Comparison of ENCODE assay signal across 1 cellular context in genomic region chr5:38289457-38289856, GRCh38.
TF ChIP-seq lines count a peak whose summit lies in the region.

No MANE protein-coding gene starts in this region.

TF ChIP-seq in K562, 482 proteins besides CTCF, POLR2A, EP300 and RAD21 (continued from another document):
- TF ChIP-seq ZBTB33 (CRISPR knock-in tag; IDR thresholded peaks at IDR 0.05) (no peak), TGIF2 (CRISPR knock-in tag; IDR thresholded peaks at IDR 0.05) (no peak), NFYB (IDR thresholded peaks at IDR 0.05; ENCODE audit: extremely low read depth, insufficient read length) (peak; percentile 65), RBM17 (IDR thresholded peaks at IDR 0.05; ENCODE audit: borderline replicate concordance, low read depth, low read length) (no peak), CEBPG (CRISPR knock-in tag; IDR thresholded peaks at IDR 0.05) (no peak), CEBPG (tag; conservative IDR thresholded peaks at IDR 0.05 in 1 of 2, IDR thresholded peaks at IDR 0.05 in 1 of 2) (no peak), ZFP36 (IDR thresholded peaks at IDR 0.05; ENCODE audit: low read depth, low read length, partially characterized antibody) (no peak), ZNF785 (CRISPR knock-in tag; IDR thresholded peaks at IDR 0.05) (no peak), FOXJ3 (CRISPR knock-in tag; IDR thresholded peaks at IDR 0.05) (no peak), RAD51 (IDR thresholded peaks at IDR 0.05; ENCODE audit: borderline replicate concordance, low read depth) (peak; percentile 76), BRD9 (IDR thresholded peaks at IDR 0.05; ENCODE audit: low read depth, partially characterized antibody) (no peak), ZNF77 (CRISPR knock-in tag; IDR thresholded peaks at IDR 0.05) (no peak), SNRNP70 (optimal IDR thresholded peaks at IDR 0.05; ENCODE audit: low read depth, low read length) (no peak), KHSRP (IDR thresholded peaks at IDR 0.05) (no peak), MNT (conservative IDR thresholded peaks at IDR 0.05) (peak; percentile 43 to 47; a peak in 3 of 4 replicates), MTA3 (IDR thresholded peaks at IDR 0.05; ENCODE audit: borderline replicate concordance) (no peak), SRSF9 (IDR thresholded peaks at IDR 0.05; ENCODE audit: borderline replicate concordance, low read depth, low read length) (no peak)
- TF ChIP-seq, protein P1, sequence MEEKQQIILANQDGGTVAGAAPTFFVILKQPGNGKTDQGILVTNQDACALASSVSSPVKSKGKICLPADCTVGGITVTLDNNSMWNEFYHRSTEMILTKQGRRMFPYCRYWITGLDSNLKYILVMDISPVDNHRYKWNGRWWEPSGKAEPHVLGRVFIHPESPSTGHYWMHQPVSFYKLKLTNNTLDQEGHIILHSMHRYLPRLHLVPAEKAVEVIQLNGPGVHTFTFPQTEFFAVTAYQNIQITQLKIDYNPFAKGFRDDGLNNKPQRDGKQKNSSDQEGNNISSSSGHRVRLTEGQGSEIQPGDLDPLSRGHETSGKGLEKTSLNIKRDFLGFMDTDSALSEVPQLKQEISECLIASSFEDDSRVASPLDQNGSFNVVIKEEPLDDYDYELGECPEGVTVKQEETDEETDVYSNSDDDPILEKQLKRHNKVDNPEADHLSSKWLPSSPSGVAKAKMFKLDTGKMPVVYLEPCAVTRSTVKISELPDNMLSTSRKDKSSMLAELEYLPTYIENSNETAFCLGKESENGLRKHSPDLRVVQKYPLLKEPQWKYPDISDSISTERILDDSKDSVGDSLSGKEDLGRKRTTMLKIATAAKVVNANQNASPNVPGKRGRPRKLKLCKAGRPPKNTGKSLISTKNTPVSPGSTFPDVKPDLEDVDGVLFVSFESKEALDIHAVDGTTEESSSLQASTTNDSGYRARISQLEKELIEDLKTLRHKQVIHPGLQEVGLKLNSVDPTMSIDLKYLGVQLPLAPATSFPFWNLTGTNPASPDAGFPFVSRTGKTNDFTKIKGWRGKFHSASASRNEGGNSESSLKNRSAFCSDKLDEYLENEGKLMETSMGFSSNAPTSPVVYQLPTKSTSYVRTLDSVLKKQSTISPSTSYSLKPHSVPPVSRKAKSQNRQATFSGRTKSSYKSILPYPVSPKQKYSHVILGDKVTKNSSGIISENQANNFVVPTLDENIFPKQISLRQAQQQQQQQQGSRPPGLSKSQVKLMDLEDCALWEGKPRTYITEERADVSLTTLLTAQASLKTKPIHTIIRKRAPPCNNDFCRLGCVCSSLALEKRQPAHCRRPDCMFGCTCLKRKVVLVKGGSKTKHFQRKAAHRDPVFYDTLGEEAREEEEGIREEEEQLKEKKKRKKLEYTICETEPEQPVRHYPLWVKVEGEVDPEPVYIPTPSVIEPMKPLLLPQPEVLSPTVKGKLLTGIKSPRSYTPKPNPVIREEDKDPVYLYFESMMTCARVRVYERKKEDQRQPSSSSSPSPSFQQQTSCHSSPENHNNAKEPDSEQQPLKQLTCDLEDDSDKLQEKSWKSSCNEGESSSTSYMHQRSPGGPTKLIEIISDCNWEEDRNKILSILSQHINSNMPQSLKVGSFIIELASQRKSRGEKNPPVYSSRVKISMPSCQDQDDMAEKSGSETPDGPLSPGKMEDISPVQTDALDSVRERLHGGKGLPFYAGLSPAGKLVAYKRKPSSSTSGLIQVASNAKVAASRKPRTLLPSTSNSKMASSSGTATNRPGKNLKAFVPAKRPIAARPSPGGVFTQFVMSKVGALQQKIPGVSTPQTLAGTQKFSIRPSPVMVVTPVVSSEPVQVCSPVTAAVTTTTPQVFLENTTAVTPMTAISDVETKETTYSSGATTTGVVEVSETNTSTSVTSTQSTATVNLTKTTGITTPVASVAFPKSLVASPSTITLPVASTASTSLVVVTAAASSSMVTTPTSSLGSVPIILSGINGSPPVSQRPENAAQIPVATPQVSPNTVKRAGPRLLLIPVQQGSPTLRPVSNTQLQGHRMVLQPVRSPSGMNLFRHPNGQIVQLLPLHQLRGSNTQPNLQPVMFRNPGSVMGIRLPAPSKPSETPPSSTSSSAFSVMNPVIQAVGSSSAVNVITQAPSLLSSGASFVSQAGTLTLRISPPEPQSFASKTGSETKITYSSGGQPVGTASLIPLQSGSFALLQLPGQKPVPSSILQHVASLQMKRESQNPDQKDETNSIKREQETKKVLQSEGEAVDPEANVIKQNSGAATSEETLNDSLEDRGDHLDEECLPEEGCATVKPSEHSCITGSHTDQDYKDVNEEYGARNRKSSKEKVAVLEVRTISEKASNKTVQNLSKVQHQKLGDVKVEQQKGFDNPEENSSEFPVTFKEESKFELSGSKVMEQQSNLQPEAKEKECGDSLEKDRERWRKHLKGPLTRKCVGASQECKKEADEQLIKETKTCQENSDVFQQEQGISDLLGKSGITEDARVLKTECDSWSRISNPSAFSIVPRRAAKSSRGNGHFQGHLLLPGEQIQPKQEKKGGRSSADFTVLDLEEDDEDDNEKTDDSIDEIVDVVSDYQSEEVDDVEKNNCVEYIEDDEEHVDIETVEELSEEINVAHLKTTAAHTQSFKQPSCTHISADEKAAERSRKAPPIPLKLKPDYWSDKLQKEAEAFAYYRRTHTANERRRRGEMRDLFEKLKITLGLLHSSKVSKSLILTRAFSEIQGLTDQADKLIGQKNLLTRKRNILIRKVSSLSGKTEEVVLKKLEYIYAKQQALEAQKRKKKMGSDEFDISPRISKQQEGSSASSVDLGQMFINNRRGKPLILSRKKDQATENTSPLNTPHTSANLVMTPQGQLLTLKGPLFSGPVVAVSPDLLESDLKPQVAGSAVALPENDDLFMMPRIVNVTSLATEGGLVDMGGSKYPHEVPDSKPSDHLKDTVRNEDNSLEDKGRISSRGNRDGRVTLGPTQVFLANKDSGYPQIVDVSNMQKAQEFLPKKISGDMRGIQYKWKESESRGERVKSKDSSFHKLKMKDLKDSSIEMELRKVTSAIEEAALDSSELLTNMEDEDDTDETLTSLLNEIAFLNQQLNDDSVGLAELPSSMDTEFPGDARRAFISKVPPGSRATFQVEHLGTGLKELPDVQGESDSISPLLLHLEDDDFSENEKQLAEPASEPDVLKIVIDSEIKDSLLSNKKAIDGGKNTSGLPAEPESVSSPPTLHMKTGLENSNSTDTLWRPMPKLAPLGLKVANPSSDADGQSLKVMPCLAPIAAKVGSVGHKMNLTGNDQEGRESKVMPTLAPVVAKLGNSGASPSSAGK (IDR thresholded peaks at IDR 0.05), result peak; percentile 51
